ENCODE assay signal across 8 cellular contexts in the genomic region with DNA sequence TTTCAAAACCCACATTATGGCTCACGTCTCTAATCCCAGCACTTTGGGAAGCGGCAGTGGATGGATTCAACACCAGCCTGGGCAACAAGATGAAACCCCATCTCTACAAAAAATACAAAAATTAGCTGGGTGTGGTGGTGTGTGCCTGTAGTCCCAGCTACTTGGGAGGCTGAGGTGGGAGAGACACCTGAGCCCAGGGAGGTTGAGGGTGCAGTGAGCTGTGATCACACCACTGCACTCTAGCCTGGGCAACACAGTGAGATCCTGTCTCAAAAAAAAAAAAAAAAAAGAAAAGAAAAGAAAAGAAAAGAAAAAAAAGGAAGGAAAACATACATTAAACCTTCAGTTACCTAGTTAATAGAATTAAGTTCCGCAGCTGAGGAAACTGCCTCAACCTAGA. TPM values are rescaled to one million over a fixed set of nuclear protein-coding genes. Genes with fewer than 3 reads are reported as not detected.
A peak's percentile ranks its signal among the peaks of the same experiment; 100 is the strongest.
DNase-seq lines count a peak whose midpoint lies in the region; ATAC-seq and TF ChIP-seq lines count a peak whose summit lies in the region.
"Not testable (repeated sequence)": the region's sequence is repeated elsewhere in the genome, so short reads cannot be mapped to it uniquely, and the experiment has no call there.

No MANE protein-coding gene starts in this region.

- peak overlapping the region in 5 of 11 experiments; percentile 7 to 92 (median 24); a peak in 8 of 22 replicates for H3K27ac ChIP-seq in BLaER1 treated with 17β-estradiol and CSF1 and Interleukin-3, amounts not matched to agents 10 nM and 100 nM
- peak overlapping the region; percentile 95 for H3K27ac ChIP-seq in OCI-LY3 (ENCODE audit: low read length)
- H3K27ac ChIP-seq in esophagus (ENCODE audit: low read depth in 2 of 2, low read length in 1 of 2) = peak overlapping the region; percentile 40 to 59
- peak overlapping the region in 3 of 4 donors; percentile 45 to 60 (median 57) for H3K27ac ChIP-seq in tibial nerve

- H3K4me3 ChIP-seq in BLaER1 treated with 17β-estradiol and CSF1 and Interleukin-3, amounts not matched to agents 10 nM and 100 nM; esophagus (ENCODE audit: low read depth in 1 of 2, low read length in 2 of 2); skeletal muscle satellite cell (ENCODE audit: low read length); tibial nerve: not testable (repeated sequence)
- peak overlapping the region; percentile 64 for H3K4me3 ChIP-seq in OCI-LY3 (ENCODE audit: low read length)

- 89 to 95% methylated on average over 3 of the region's 3 CpGs for WGBS in esophagus, 2 donors
- WGBS in tibial nerve, 2 donors = 93 to 98% methylated on average over 3 of the region's 3 CpGs

- H3K9ac ChIP-seq in BLaER1 treated with 17β-estradiol and CSF1 and Interleukin-3, amounts not matched to agents 10 nM and 100 nM = not testable (repeated sequence)
- H3K9ac ChIP-seq in OCI-LY3 (ENCODE audit: low read length) (peak overlapping the region; percentile 76), skeletal muscle satellite cell (ENCODE audit: low read depth, low read length) (peak overlapping the region; percentile 21)

- H3K4me1 ChIP-seq in BLaER1 treated with 17β-estradiol and CSF1 and Interleukin-3, amounts not matched to agents 10 nM and 100 nM = peaks cover 43 to 62% (median 50%) of the 10 kb centered on the region in 10 experiments
- H3K4me1 ChIP-seq in OCI-LY3 (ENCODE audit: low read length) (peaks cover 89% of the 10 kb centered on the region), skeletal muscle satellite cell (ENCODE audit: control insufficient read depth, insufficient read depth, low read length) (peaks cover 49% of the 10 kb centered on the region), tibial nerve (peaks cover 0 to 46% (median 23%) of the 10 kb centered on the region in 4 donors)
- H3K4me1 ChIP-seq in esophagus (ENCODE audit: control insufficient read depth in 2 of 2, insufficient read depth in 2 of 2, low read length in 1 of 2) = not testable (repeated sequence)

- peak overlapping the region; percentile 31 to 77 (median 60); a peak in 19 of 22 replicates for H3K4me2 ChIP-seq in BLaER1 treated with 17β-estradiol and CSF1 and Interleukin-3, amounts not matched to agents 10 nM and 100 nM
- H3K4me2 ChIP-seq in OCI-LY3 (ENCODE audit: low read length) (peak overlapping the region; percentile 89), skeletal muscle satellite cell (ENCODE audit: low read length) (peak overlapping the region; percentile 47)

- H3K4me3 Mint-ChIP-seq in activated CD4-positive, alpha-beta T cell treated with anti-CD3 and anti-CD28 coated beads, Interleukin-2, amount 10 ng/mL, durations not matched to agents 7 days and 5 days; activated naive CD8-positive, alpha-beta T cell treated with anti-CD3 and anti-CD28 coated beads, Interleukin-2, amount 10 ng/mL, durations not matched to agents 7 days and 5 days; memory B cell: not testable (repeated sequence)

- peak overlapping the region; percentile 81 for H3K27ac Mint-ChIP-seq in activated CD4-positive, alpha-beta T cell treated with anti-CD3 and anti-CD28 coated beads, Interleukin-2, amount 10 ng/mL, durations not matched to agents 7 days and 5 days
- H3K27ac Mint-ChIP-seq in activated naive CD8-positive, alpha-beta T cell treated with anti-CD3 and anti-CD28 coated beads, Interleukin-2, amount 10 ng/mL, durations not matched to agents 7 days and 5 days = peak overlapping the region; percentile 99
- peak overlapping the region; percentile 86 for H3K27ac Mint-ChIP-seq in memory B cell

- H3K27me3 ChIP-seq in BLaER1 treated with 17β-estradiol and CSF1 and Interleukin-3, amounts not matched to agents 10 nM and 100 nM; OCI-LY3 (ENCODE audit: low read depth, low read length); esophagus (ENCODE audit: control insufficient read depth in 1 of 2, insufficient read depth in 2 of 2, low read length in 2 of 2); skeletal muscle satellite cell (ENCODE audit: control insufficient read depth, insufficient read depth, low read length); tibial nerve: not testable (repeated sequence)

- TF ChIP-seq CTCF in OCI-LY3 (IDR thresholded peaks at IDR 0.05; ENCODE audit: low read depth, low read length); tibial nerve (IDR thresholded peaks at IDR 0.05): not testable (repeated sequence)

- ATAC-seq in activated naive CD8-positive, alpha-beta T cell treated with anti-CD3 and anti-CD28 coated beads, Interleukin-2, amount 10 ng/mL, durations not matched to agents 7 days and 5 days (ENCODE audit: low read depth); memory B cell (ENCODE audit: low read depth): not testable (repeated sequence)

- H3K4me1 Mint-ChIP-seq in activated CD4-positive, alpha-beta T cell treated with anti-CD3 and anti-CD28 coated beads, Interleukin-2, amount 10 ng/mL, durations not matched to agents 7 days and 5 days = peaks cover 60% of the 10 kb centered on the region
- H3K4me1 Mint-ChIP-seq in activated naive CD8-positive, alpha-beta T cell treated with anti-CD3 and anti-CD28 coated beads, Interleukin-2, amount 10 ng/mL, durations not matched to agents 7 days and 5 days = peaks cover 50% of the 10 kb centered on the region
- peaks cover 23% of the 10 kb centered on the region for H3K4me1 Mint-ChIP-seq in memory B cell

- H3K79me2 ChIP-seq in OCI-LY3 (ENCODE audit: low read length) = peaks cover 30% of the 10 kb centered on the region

- not testable (repeated sequence) for H3K9me3 Mint-ChIP-seq in activated CD4-positive, alpha-beta T cell treated with anti-CD3 and anti-CD28 coated beads, Interleukin-2, amount 10 ng/mL, durations not matched to agents 7 days and 5 days; activated naive CD8-positive, alpha-beta T cell treated with anti-CD3 and anti-CD28 coated beads, Interleukin-2, amount 10 ng/mL, durations not matched to agents 7 days and 5 days; memory B cell

- not testable (repeated sequence) for H3K36me3 ChIP-seq in BLaER1 treated with 17β-estradiol and CSF1 and Interleukin-3, amounts not matched to agents 10 nM and 100 nM; OCI-LY3 (replicated peaks; ENCODE audit: low read depth, low read length); esophagus (ENCODE audit: control insufficient read depth in 2 of 2, insufficient read depth in 2 of 2, low read length in 1 of 2); skeletal muscle satellite cell (ENCODE audit: insufficient read depth, low read length); tibial nerve

- H4K20me1 ChIP-seq in BLaER1 treated with 17β-estradiol and CSF1 and Interleukin-3, amounts not matched to agents 10 nM and 100 nM; OCI-LY3 (ENCODE audit: insufficient read depth, low read length): not testable (repeated sequence)

- not testable (repeated sequence) for TF ChIP-seq POLR2A in tibial nerve (IDR thresholded peaks at IDR 0.05)

- not testable (repeated sequence) for DNase-seq in activated CD4-positive, alpha-beta T cell treated with anti-CD3 and anti-CD28 coated beads, Interleukin-2, amount 10 ng/mL, durations not matched to agents 7 days and 5 days; activated naive CD8-positive, alpha-beta T cell treated with anti-CD3 and anti-CD28 coated beads, Interleukin-2, amount 10 ng/mL, durations not matched to agents 7 days and 5 days; memory B cell (ENCODE audit: low spot score in 2 of 2); tibial nerve (ENCODE audit: low spot score in 2 of 2)

- TF ChIP-seq EP300 in tibial nerve (IDR thresholded peaks at IDR 0.05) = not testable (repeated sequence)

- CTCF ChIA-PET in activated CD4-positive, alpha-beta T cell treated with anti-CD3 and anti-CD28 coated beads, Interleukin-2, amount 10 ng/mL, durations not matched to agents 7 days and 5 days (lab: Charles Lee) = interaction anchor here (1.0 to 1.4 kb wide), 4 partner anchors 10 to 145 kb away, joined by 3 to 5 read pairs (median 4); no protein-coding TSS in a partner anchor

- not testable (repeated sequence) for H3K27me3 Mint-ChIP-seq in activated CD4-positive, alpha-beta T cell treated with anti-CD3 and anti-CD28 coated beads, Interleukin-2, amount 10 ng/mL, durations not matched to agents 7 days and 5 days; activated naive CD8-positive, alpha-beta T cell treated with anti-CD3 and anti-CD28 coated beads, Interleukin-2, amount 10 ng/mL, durations not matched to agents 7 days and 5 days; memory B cell

- not testable (repeated sequence) for H3K9me3 ChIP-seq in BLaER1 treated with 17β-estradiol and CSF1 and Interleukin-3, amounts not matched to agents 10 nM and 100 nM (replicated peaks in 1 of 11); OCI-LY3 (ENCODE audit: insufficient read depth, low read length); esophagus (ENCODE audit: control insufficient read depth in 2 of 2, insufficient read depth in 1 of 2, low read depth in 1 of 2, low read length in 1 of 2); skeletal muscle satellite cell (replicated peaks; ENCODE audit: low read length); tibial nerve

- POLR2A ChIA-PET in activated CD4-positive, alpha-beta T cell treated with anti-CD3 and anti-CD28 coated beads, Interleukin-2, amount 10 ng/mL, durations not matched to agents 7 days and 5 days (lab: Charles Lee) = not testable (repeated sequence)
- POLR2A ChIA-PET in activated naive CD8-positive, alpha-beta T cell treated with anti-CD3 and anti-CD28 coated beads, Interleukin-2, amount 10 ng/mL, durations not matched to agents 7 days and 5 days (lab: Charles Lee) = interaction anchor here (0.7 to 5.9 kb wide), 7 partner anchors 10 to 180 kb away, joined by 3 to 97 read pairs (median 20); a partner anchor contains a TSS

- not testable (repeated sequence) for H3K36me3 Mint-ChIP-seq in activated CD4-positive, alpha-beta T cell treated with anti-CD3 and anti-CD28 coated beads, Interleukin-2, amount 10 ng/mL, durations not matched to agents 7 days and 5 days (ENCODE audit: low read depth); activated naive CD8-positive, alpha-beta T cell treated with anti-CD3 and anti-CD28 coated beads, Interleukin-2, amount 10 ng/mL, durations not matched to agents 7 days and 5 days; memory B cell

- not testable (repeated sequence) for H2AFZ ChIP-seq in OCI-LY3 (ENCODE audit: low read depth, low read length)

RNA-seq across cellular contexts. Expression of a gene that starts 35.8 kb away (rescaled TPM):
- 10 to 100 TPM; 72.4 to 73.2 TPM for total RNA-seq in activated CD4-positive, alpha-beta T cell treated with anti-CD3 and anti-CD28 coated beads, Interleukin-2, amount 10 ng/mL, durations not matched to agents 7 days and 5 days
- 10 to 100 TPM; 72.9 to 85.4 TPM for total RNA-seq in activated naive CD8-positive, alpha-beta T cell treated with anti-CD3 and anti-CD28 coated beads, Interleukin-2, amount 10 ng/mL, durations not matched to agents 7 days and 5 days
- 10 to 100 TPM; 21.7 to 25.0 TPM for polyA plus RNA-seq in esophagus
- 24.1 and 27.3 TPM in 2 replicates for total RNA-seq in skeletal muscle satellite cell (2012; rRNA removed)
- total RNA-seq in tibial nerve = 10 to 100 TPM; 43.3 to 72.6 (median 56.2) TPM
